23 cellular contexts compared by ENCODE assay signal in the genomic region with DNA sequence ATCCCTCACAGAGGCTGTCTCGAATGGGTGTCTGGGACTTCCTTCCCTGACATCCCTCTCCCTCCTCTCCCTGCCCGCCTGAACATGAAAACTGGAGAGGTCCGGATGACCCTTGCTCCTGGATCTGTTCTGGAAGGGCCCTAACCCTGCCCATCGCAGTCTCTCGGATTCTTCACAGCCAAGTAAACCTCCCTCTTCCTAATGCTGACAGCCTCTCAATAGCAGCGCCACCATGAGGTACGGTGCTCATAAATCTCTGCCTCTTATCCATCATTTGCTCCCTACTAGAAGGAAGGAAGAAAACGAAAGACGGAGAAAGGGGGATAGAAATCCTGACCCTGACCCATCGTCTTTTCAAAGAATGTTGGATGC.
A peak's percentile ranks its signal among the peaks of the same experiment; 100 is the strongest.
DNase-seq lines count a peak whose midpoint lies in the region; ATAC-seq and TF ChIP-seq lines count a peak whose summit lies in the region.
"Had no signal": no experiment of that assay in that cellular context is flagged by ENCODE, and none has a peak within 500 bp of the region (broad histone marks: within the 10 kb centered on the region; RNA-seq: fewer than 3 reads in every experiment).

No MANE protein-coding gene starts in this region.

- ATAC-seq in Panc1 = no peak

- no peak overlapping the region for H3K9ac ChIP-seq in neuronal stem cell (ENCODE audit: low read depth, low read length, poor library complexity)

- no peaks in the 10 kb centered on the region for H3K36me3 ChIP-seq in DOHH2 (ENCODE audit: control insufficient read depth, low read length)
- H3K36me3 ChIP-seq in Panc1 (ENCODE audit: control insufficient read depth, insufficient read depth, low read length) = no peaks in the 10 kb centered on the region
- no peaks in the 10 kb centered on the region for H3K36me3 ChIP-seq in esophagus (ENCODE audit: control insufficient read depth in 2 of 2, insufficient read depth in 2 of 2, low read length in 1 of 2)
- H3K36me3 ChIP-seq in neuronal stem cell (replicated peaks in 1 of 2; ENCODE audit: control insufficient read depth in 2 of 2, insufficient read depth in 2 of 2, low read length in 2 of 2) = no peaks in the 10 kb centered on the region

- no peak overlapping the region for H3K4me3 Mint-ChIP-seq in activated CD4-positive, alpha-beta T cell treated with anti-CD3 and anti-CD28 coated beads, Interleukin-2, amount 10 ng/mL, durations not matched to agents 24 days and 14 days
- H3K4me3 Mint-ChIP-seq: CD4-positive, alpha-beta memory T cell; central memory CD8-positive, alpha-beta T cell; stimulated activated naive CD8-positive, alpha-beta T cell treated with anti-CD3 and anti-CD28 coated beads, Interleukin-15, amount 100 ng/mL, for 72 hours had no signal

- intact Hi-C loops in Panc1 (cut with micrococcal nuclease; ENCODE audit: unreplicated experiment) = no loop called here
- intact Hi-C loops in activated CD4-positive, alpha-beta T cell treated with anti-CD3 and anti-CD28 coated beads, Interleukin-2, amount 10 ng/mL, durations not matched to agents 24 days and 14 days (cut with micrococcal nuclease) = no loop called here

- H2BK120ac ChIP-seq in neuronal stem cell (ENCODE audit: low read depth, low read length) = no peak overlapping the region

- no peak overlapping the region for H4K8ac ChIP-seq in neuronal stem cell (ENCODE audit: low read depth, low read length)

- H3K14ac ChIP-seq in neuronal stem cell (ENCODE audit: low read length) = no peak overlapping the region

- no peak overlapping the region for H2BK12ac ChIP-seq in neuronal stem cell (ENCODE audit: low read length)

- H3F3A ChIP-seq in DOHH2 (ENCODE audit: control insufficient read depth, insufficient read depth) = no peaks in the 10 kb centered on the region

- no peaks in the 10 kb centered on the region for H3K36me3 Mint-ChIP-seq in activated CD4-positive, alpha-beta T cell treated with anti-CD3 and anti-CD28 coated beads, Interleukin-2, amount 10 ng/mL, durations not matched to agents 24 days and 14 days (ENCODE audit: low read depth)
- H3K36me3 Mint-ChIP-seq: CD4-positive, alpha-beta memory T cell had no signal

- no peaks in the 10 kb centered on the region for H3K27me3 ChIP-seq in DOHH2 (ENCODE audit: control insufficient read depth, low read length)
- H3K27me3 ChIP-seq in Panc1 (ENCODE audit: control insufficient read depth, insufficient read depth, low read length) = no peaks in the 10 kb centered on the region
- H3K27me3 ChIP-seq in esophagus (ENCODE audit: control insufficient read depth in 1 of 2, insufficient read depth in 2 of 2, low read length in 2 of 2) = no peaks in the 10 kb centered on the region
- no peaks in the 10 kb centered on the region for H3K27me3 ChIP-seq in neuronal stem cell (ENCODE audit: control insufficient read depth in 3 of 3, insufficient read depth in 3 of 3, low read depth in 1 of 3, low read length in 3 of 3)

- H3K27ac Mint-ChIP-seq in activated CD4-positive, alpha-beta T cell treated with anti-CD3 and anti-CD28 coated beads, Interleukin-2, amount 10 ng/mL, durations not matched to agents 24 days and 14 days = no peak overlapping the region
- H3K27ac Mint-ChIP-seq: CD4-positive, alpha-beta memory T cell; stimulated activated naive CD8-positive, alpha-beta T cell treated with anti-CD3 and anti-CD28 coated beads, Interleukin-15, amount 100 ng/mL, for 72 hours had no signal

- no peaks in the 10 kb centered on the region for H3K79me1 ChIP-seq in neuronal stem cell (ENCODE audit: low read depth, low read length)

- no peaks in the 10 kb centered on the region for H3K9me3 Mint-ChIP-seq in activated CD4-positive, alpha-beta T cell treated with anti-CD3 and anti-CD28 coated beads, Interleukin-2, amount 10 ng/mL, durations not matched to agents 24 days and 14 days
- H3K9me3 Mint-ChIP-seq: central memory CD8-positive, alpha-beta T cell; stimulated activated naive CD8-positive, alpha-beta T cell treated with anti-CD3 and anti-CD28 coated beads, Interleukin-15, amount 100 ng/mL, for 72 hours had no signal

- no peaks in the 10 kb centered on the region for H4K20me1 ChIP-seq in DOHH2 (ENCODE audit: control insufficient read depth, insufficient read depth, low read depth, low read length)

- no peaks in the 10 kb centered on the region for H3K4me1 Mint-ChIP-seq in activated CD4-positive, alpha-beta T cell treated with anti-CD3 and anti-CD28 coated beads, Interleukin-2, amount 10 ng/mL, durations not matched to agents 24 days and 14 days
- H3K4me1 Mint-ChIP-seq: CD4-positive, alpha-beta memory T cell; central memory CD8-positive, alpha-beta T cell; stimulated activated naive CD8-positive, alpha-beta T cell treated with anti-CD3 and anti-CD28 coated beads, Interleukin-15, amount 100 ng/mL, for 72 hours had no signal

- no peaks in the 10 kb centered on the region for H3K4me1 ChIP-seq in DOHH2 (ENCODE audit: control insufficient read depth, low read length)
- H3K4me1 ChIP-seq in Panc1 (ENCODE audit: control insufficient read depth, insufficient read depth, low read length) = no peaks in the 10 kb centered on the region
- peaks cover 0 to 22% of the 10 kb centered on the region in 2 donors for H3K4me1 ChIP-seq in esophagus (ENCODE audit: control insufficient read depth in 2 of 2, insufficient read depth in 2 of 2, low read length in 1 of 2)
- peaks cover 0 to 2% of the 10 kb centered on the region in 2 donors for H3K4me1 ChIP-seq in neuronal stem cell (ENCODE audit: control insufficient read depth in 2 of 2, insufficient read depth in 1 of 2, low read depth in 1 of 2, low read length in 2 of 2)

- H3K4me2 ChIP-seq in DOHH2 (ENCODE audit: low read length) = no peak overlapping the region
- no peak overlapping the region for H3K4me2 ChIP-seq in neuronal stem cell (ENCODE audit: insufficient read depth, low read length, poor library complexity, severe bottlenecking)

- H3K4me3 ChIP-seq in DOHH2 (ENCODE audit: low read length) (no peak overlapping the region), Panc1 (ENCODE audit: low read depth in 2 of 2, low read length in 2 of 2) (no peak overlapping the region), esophagus (ENCODE audit: low read depth in 1 of 2, low read length in 2 of 2) (no peak overlapping the region), neuronal stem cell (ENCODE audit: low read length in 2 of 2) (no peak overlapping the region)

- H3K4ac ChIP-seq in neuronal stem cell (ENCODE audit: low read length) = no peak overlapping the region

- no peak overlapping the region for H2BK15ac ChIP-seq in neuronal stem cell (ENCODE audit: low read length)

- CTCF ChIA-PET in Panc1 (lab: Charles Lee) = no interaction called here
- CTCF ChIA-PET in RWPE1 (lab: Yijun Ruan, JAX) = no interaction called here

- H3K27ac ChIP-seq in DOHH2 (ENCODE audit: low read depth, low read length) (no peak overlapping the region), Panc1 (ENCODE audit: low read length) (no peak overlapping the region), esophagus (ENCODE audit: low read depth in 2 of 2, low read length in 1 of 2) (peak overlapping the region; percentile 89 to 96), neuronal stem cell (replicated peaks; ENCODE audit: low read length) (no peak overlapping the region), RWPE1 (no peak overlapping the region)

- H3K9me3 ChIP-seq in DOHH2 (ENCODE audit: control insufficient read depth, insufficient read depth, low read length) = no peaks in the 10 kb centered on the region
- H3K9me3 ChIP-seq in Panc1 (ENCODE audit: control insufficient read depth, insufficient read depth, low read depth, low read length) = no peaks in the 10 kb centered on the region
- no peaks in the 10 kb centered on the region for H3K9me3 ChIP-seq in esophagus (ENCODE audit: control insufficient read depth in 2 of 2, insufficient read depth in 1 of 2, low read depth in 1 of 2, low read length in 1 of 2)
- H3K9me3 ChIP-seq in neuronal stem cell (replicated peaks in 1 of 2; ENCODE audit: control insufficient read depth in 2 of 2, insufficient read depth in 1 of 2, low read depth in 1 of 2, low read length in 2 of 2) = no peaks in the 10 kb centered on the region

- H3K9me2 ChIP-seq in DOHH2 (replicated peaks; ENCODE audit: control insufficient read depth, low read length) = no peaks in the 10 kb centered on the region

- H2AFZ ChIP-seq in neuronal stem cell (ENCODE audit: low read length) = peak overlapping the region; percentile 57

- H3K18ac ChIP-seq in neuronal stem cell (ENCODE audit: low read length) = no peak overlapping the region

- H4K91ac ChIP-seq in neuronal stem cell (ENCODE audit: low read depth, low read length, poor library complexity) = no peak overlapping the region

- H2AK5ac ChIP-seq in neuronal stem cell (ENCODE audit: low read depth, low read length) = no peak overlapping the region

- no peaks in the 10 kb centered on the region for H3K27me3 Mint-ChIP-seq in activated CD4-positive, alpha-beta T cell treated with anti-CD3 and anti-CD28 coated beads, Interleukin-2, amount 10 ng/mL, durations not matched to agents 24 days and 14 days
- H3K27me3 Mint-ChIP-seq: CD4-positive, alpha-beta memory T cell; stimulated activated naive CD8-positive, alpha-beta T cell treated with anti-CD3 and anti-CD28 coated beads, Interleukin-15, amount 100 ng/mL, for 72 hours had no signal

- DNase-seq in Panc1 (ENCODE audit: low read depth, low spot score) (no peak), neuronal stem cell (ENCODE audit: low spot score) (no peak), GM13976 (ENCODE audit: low spot score) (no peak), RWPE1 (ENCODE audit: low spot score) (no peak), NCI-H2029 (lab: John Stamatoyannopoulos, UW) (no peak)
- no peak for DNase-seq in activated CD4-positive, alpha-beta T cell treated with anti-CD3 and anti-CD28 coated beads, Interleukin-2, amount 10 ng/mL, durations not matched to agents 24 days and 14 days
- DNase-seq: ACHN; activated CD4-positive, alpha-beta T cell treated with anti-CD3 and anti-CD28 coated beads for 48 hours; activated gamma-delta T cell; amniotic stem cell; CD4-positive, alpha-beta memory T cell; DMS79; HCEC 1CT; Kasumi-1; kidney glomerular epithelial cell; NCI-H1417 treated with DMSO at 0.1 percent for 48 hours; NCI-H748 treated with DMSO at 0.1 percent for 48 hours; occipital lobe; stimulated activated CD4-positive, alpha-beta T cell treated with anti-CD3 and anti-CD28 coated beads, Interleukin-2, amount 100 ng/mL, for 24 hours; stimulated activated naive CD8-positive, alpha-beta T cell treated with anti-CD3 and anti-CD28 coated beads, Interleukin-15, amount 100 ng/mL, for 72 hours had no signal

- POLR2A ChIA-PET in Panc1 (lab: Charles Lee) (no interaction called here), RWPE1 (lab: Yijun Ruan, JAX; ENCODE audit: low non-redundant PET) (no interaction called here)

- in situ Hi-C loops in Panc1 (cut with HindIII; ENCODE audit: low pct_unique_long_range_greater_than_20kb, low sequenced_read_pairs) = no loop called here
- in situ Hi-C loops in GM13976 (cut with MboI; ENCODE audit: low sequenced_read_pairs, unreplicated experiment) = no loop called here

- no peak overlapping the region for H2BK5ac ChIP-seq in neuronal stem cell (ENCODE audit: low read length)

- no peak overlapping the region for H3K23ac ChIP-seq in neuronal stem cell (ENCODE audit: low read depth, low read length, poor library complexity)

- no TSS peak for BruUV-seq in Panc1 (replicated peaks; lab: Mats Ljungman, UMichigan)

- no peaks in the 10 kb centered on the region for H3K79me2 ChIP-seq in DOHH2 (ENCODE audit: control insufficient read depth, low read length)

- TF ChIP-seq CTCF in DOHH2 (IDR thresholded peaks at IDR 0.05; ENCODE audit: low read depth, low read length, poor library complexity, severe bottlenecking) (peak; percentile 19), Panc1 (IDR thresholded peaks at IDR 0.05) (peak; percentile 19; the same call in 1 of the 2 replicates), GM13976 (IDR thresholded peaks at IDR 0.05; ENCODE audit: borderline replicate concordance, control extremely low read depth, extremely low read depth, insufficient read depth, missing control alignments) (no peak), RWPE1 (conservative IDR thresholded peaks at IDR 0.05; ENCODE audit: low read depth) (no peak)

- WGBS in esophagus, 2 donors = 82 to 86% methylated on average over 10 of the region's 10 CpGs
- WGBS in neuronal stem cell (ENCODE audit: extremely low coverage in 2 of 2, insufficient read length in 2 of 2, insufficient replicate concordance in 1 of 2), 2 donors = no CpG with 5 or more reads among the region's 10 CpGs

Comparison
In these comparisons a context has a peak if more than half of its experiments do, and no peak if none do; other contexts are left out.
1. H3K27ac ChIP-seq: peak in esophagus (2 of 2); none in DOHH2 (single experiment), Panc1 (single experiment), neuronal stem cell (single experiment) and RWPE1 (single experiment).
2. CTCF ChIP-seq: peak in DOHH2 (single experiment) and Panc1 (single experiment); none in GM13976 (single experiment) and RWPE1 (single experiment).